Comparison of ENCODE assay signal across 19 cellular contexts in the genomic region with DNA sequence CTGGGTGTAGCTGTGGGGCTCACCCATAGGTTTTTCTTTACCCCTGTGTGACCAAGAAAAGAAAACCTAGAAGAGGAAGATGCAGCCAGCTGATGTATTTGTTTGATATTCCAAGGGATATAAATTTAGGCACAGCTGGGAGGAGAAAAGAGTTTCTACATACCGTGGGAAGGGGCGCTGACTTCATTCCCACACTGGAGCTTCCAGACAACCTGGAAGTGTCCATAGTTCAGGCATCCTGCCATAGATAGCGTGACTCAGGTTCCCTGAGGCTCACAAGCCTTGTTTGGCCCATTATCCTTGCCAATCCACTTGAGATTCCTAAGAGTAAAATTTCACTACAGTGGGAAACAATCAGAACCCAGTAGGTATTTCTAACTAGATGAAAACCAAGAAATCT.
A peak's percentile ranks its signal among the peaks of the same experiment; 100 is the strongest.
DNase-seq lines count a peak whose midpoint lies in the region; ATAC-seq and TF ChIP-seq lines count a peak whose summit lies in the region.
"Had no signal": no experiment of that assay in that cellular context is flagged by ENCODE, and none has a peak within 500 bp of the region (broad histone marks: within the 10 kb centered on the region; RNA-seq: fewer than 3 reads in every experiment).

No MANE protein-coding gene starts in this region.

- peak; percentile 85 for ATAC-seq in sciatic nerve
- no peak for ATAC-seq in GM18870 (IDR thresholded peaks at IDR 0.05; ENCODE audit: unreplicated experiment)
- ATAC-seq in GM19397 (IDR thresholded peaks at IDR 0.05; ENCODE audit: unreplicated experiment): no peak
- ATAC-seq: T-helper 17 cell had no signal

- no peaks in the 10 kb centered on the region for H3K4me1 Mint-ChIP-seq in activated CD4-positive, alpha-beta memory T cell treated with anti-CD3 and anti-CD28 coated beads, Interleukin-2, amount 10 ng/mL, durations not matched to agents 7 days and 5 days
- H3K4me1 Mint-ChIP-seq: CD8-positive, alpha-beta memory T cell; T-helper 17 cell had no signal

- CTCF ChIA-PET in activated CD4-positive, alpha-beta memory T cell treated with anti-CD3 and anti-CD28 coated beads, Interleukin-2, amount 10 ng/mL, durations not matched to agents 7 days and 5 days (lab: Charles Lee): no interaction called here

- POLR2A ChIA-PET in activated CD4-positive, alpha-beta memory T cell treated with anti-CD3 and anti-CD28 coated beads, Interleukin-2, amount 10 ng/mL, durations not matched to agents 7 days and 5 days (lab: Charles Lee): no interaction called here

- no peaks in the 10 kb centered on the region for H3K9me3 Mint-ChIP-seq in activated CD4-positive, alpha-beta memory T cell treated with anti-CD3 and anti-CD28 coated beads, Interleukin-2, amount 10 ng/mL, durations not matched to agents 7 days and 5 days

- DNase-seq in EH (ENCODE audit: low read depth) (peak; percentile 96), T1000 (lab: John Stamatoyannopoulos, UW) (peak; percentile 98), fibroblast of pulmonary artery (ENCODE audit: low read depth) (peak; percentile 85), sciatic nerve (ENCODE audit: low spot score) (peak; percentile 65), kidney glomerular epithelial cell (lab: John Stamatoyannopoulos, UW) (no peak)
- no peak for DNase-seq in activated CD4-positive, alpha-beta memory T cell treated with anti-CD3 and anti-CD28 coated beads, Interleukin-2, amount 10 ng/mL, durations not matched to agents 7 days and 5 days
- DNase-seq: activated CD4-positive, alpha-beta T cell treated with anti-CD3 and anti-CD28 coated beads, Interleukin-2, amount 50 U/mL, for 1 hour; activated effector memory CD4-positive, alpha-beta T cell treated with anti-CD3 and anti-CD28 coated beads, Interleukin-2, amount 50 U/mL, for 16 hours; CD8-positive, alpha-beta memory T cell; GF-D8; NCI-H1417; NCI-H524; Peyer's patch; stimulated activated CD4-positive, alpha-beta T cell treated with anti-CD3 and anti-CD28 coated beads, Interleukin-4, amount 100 ng/mL, for 4 hours; stimulated activated naive CD4-positive, alpha-beta T cell treated with Interleukin-2 at 50 U/mL for 16 hours; T-helper 17 cell had no signal

- TF ChIP-seq CTCF in fibroblast of pulmonary artery (IDR thresholded peaks at IDR 0.05; ENCODE audit: low read length, missing control alignments): no peak

- no peak overlapping the region for H3K4me3 Mint-ChIP-seq in activated CD4-positive, alpha-beta memory T cell treated with anti-CD3 and anti-CD28 coated beads, Interleukin-2, amount 10 ng/mL, durations not matched to agents 7 days and 5 days
- H3K4me3 Mint-ChIP-seq: CD8-positive, alpha-beta memory T cell; T-helper 17 cell had no signal

- intact Hi-C loops in sciatic nerve (cut with DNase I): no loop called here

- H3K4me3 ChIP-seq in fibroblast of pulmonary artery (replicated peaks; ENCODE audit: low read depth, low read length): no peak overlapping the region
- H3K4me3 ChIP-seq: cardiac muscle cell, Peyer's patch had no signal

- H3K27me3 Mint-ChIP-seq in activated CD4-positive, alpha-beta memory T cell treated with anti-CD3 and anti-CD28 coated beads, Interleukin-2, amount 10 ng/mL, durations not matched to agents 7 days and 5 days: peaks cover 4% of the 10 kb centered on the region

- H3K27ac Mint-ChIP-seq in activated CD4-positive, alpha-beta memory T cell treated with anti-CD3 and anti-CD28 coated beads, Interleukin-2, amount 10 ng/mL, durations not matched to agents 7 days and 5 days: no peak overlapping the region
- H3K27ac Mint-ChIP-seq: CD8-positive, alpha-beta memory T cell; T-helper 17 cell had no signal

- no peaks in the 10 kb centered on the region for H3K36me3 Mint-ChIP-seq in activated CD4-positive, alpha-beta memory T cell treated with anti-CD3 and anti-CD28 coated beads, Interleukin-2, amount 10 ng/mL, durations not matched to agents 7 days and 5 days (ENCODE audit: low read depth)
- H3K36me3 Mint-ChIP-seq: CD8-positive, alpha-beta memory T cell had no signal

Comparison
In these comparisons a context has a peak if more than half of its experiments do, and no peak if none do; other contexts are left out.
1. DNase-seq: peak in EH (single experiment), T1000 (single experiment), fibroblast of pulmonary artery (single experiment) and sciatic nerve (single experiment); none in activated CD4-positive, alpha-beta memory T cell treated with anti-CD3 and anti-CD28 coated beads, Interleukin-2, amount 10 ng/mL, durations not matched to agents 7 days and 5 days (single experiment) and kidney glomerular epithelial cell (single experiment).